1 cellular context compared by ENCODE assay signal in genomic region chr1:234608026-234608719, GRCh38.
TF ChIP-seq lines count a peak whose summit lies in the region.

No MANE protein-coding gene starts in this region.

TF ChIP-seq in K562, 482 proteins besides CTCF, POLR2A, EP300 and RAD21 (continued from another document and continues in another):
- TF ChIP-seq FOS (IDR thresholded peaks at IDR 0.05; ENCODE audit: extremely low read depth, insufficient read length) (peak; percentile 54), E2F8 (IDR thresholded peaks at IDR 0.05; ENCODE audit: low read depth, partially characterized antibody) (peak; percentile 56), CSDE1 (IDR thresholded peaks at IDR 0.05) (0 out of 4 replicates have a peak, but pooled peaks of 1 of the 2 experiments have one; percentile 37), ZNF707 (CRISPR knock-in tag; conservative IDR thresholded peaks at IDR 0.05) (peak; percentile 76), ZBTB26 (CRISPR knock-in tag; IDR thresholded peaks at IDR 0.05) (0 out of 2 replicates have a peak, but pooled peaks have one; percentile 60), NR4A1 (CRISPR knock-in tag; IDR thresholded peaks at IDR 0.05) (peak; percentile 12; the same call in 1 of the 2 replicates), NR4A1 (tag; IDR thresholded peaks at IDR 0.05) (no peak), MAFK (IDR thresholded peaks at IDR 0.05; ENCODE audit: low read length) (peak; percentile 96), ZNF12 (CRISPR knock-in tag; IDR thresholded peaks at IDR 0.05) (peak; percentile 68), RERE (CRISPR knock-in tag; IDR thresholded peaks at IDR 0.05; ENCODE audit: borderline replicate concordance) (no peak), TGIF2 (CRISPR knock-in tag; IDR thresholded peaks at IDR 0.05) (no peak), USF2 (CRISPR knock-in tag; IDR thresholded peaks at IDR 0.05) (peak; percentile 3; the same call in 1 of the 2 replicates), ETS1 (conservative IDR thresholded peaks at IDR 0.05; ENCODE audit: control insufficient read depth, low read depth, low read length) (0 out of 2 replicates have a peak, but pooled peaks have one; percentile 76), NFIC (IDR thresholded peaks at IDR 0.05) (peak; percentile 37), ZNF197 (CRISPR knock-in tag; IDR thresholded peaks at IDR 0.05; ENCODE audit: low read depth) (0 out of 2 replicates have a peak, but pooled peaks have one; percentile 58), SMC3 (conservative IDR thresholded peaks at IDR 0.05; ENCODE audit: insufficient read depth, low read depth, low read length) (no peak), ZNF449 (CRISPR knock-in tag; IDR thresholded peaks at IDR 0.05) (no peak), NFYB (IDR thresholded peaks at IDR 0.05; ENCODE audit: extremely low read depth, insufficient read length) (no peak), MAFF (IDR thresholded peaks at IDR 0.05; ENCODE audit: low read length) (peak; percentile 89), ZBTB9 (CRISPR knock-in tag; IDR thresholded peaks at IDR 0.05) (peak; percentile 16; the same call in 1 of the 2 replicates), CREB3 (tag; conservative IDR thresholded peaks at IDR 0.05; ENCODE audit: low read depth) (0 out of 2 replicates have a peak, but pooled peaks have one; percentile 44), ZNF282 (CRISPR knock-in tag; IDR thresholded peaks at IDR 0.05) (no peak), POLR2AphosphoS5 (IDR thresholded peaks at IDR 0.05; ENCODE audit: control insufficient read depth, insufficient read depth, low read depth, low read length) (peak; percentile 76), PATZ1 (CRISPR knock-in tag; IDR thresholded peaks at IDR 0.05; ENCODE audit: borderline replicate concordance) (no peak), CBFB (CRISPR knock-in tag; IDR thresholded peaks at IDR 0.05) (peak; percentile 90), ATF3 (IDR thresholded peaks at IDR 0.05) (peak; percentile 96), ATF3 (CRISPR knock-in tag; conservative IDR thresholded peaks at IDR 0.05) (peak; percentile 92), RBM15 (IDR thresholded peaks at IDR 0.05; ENCODE audit: insufficient read depth, low read length) (0 out of 2 replicates have a peak, but pooled peaks have one; percentile 56), SRSF3 (IDR thresholded peaks at IDR 0.05; ENCODE audit: insufficient read depth, low read length) (0 out of 2 replicates have a peak, but pooled peaks have one; percentile 32), EP400 (IDR thresholded peaks at IDR 0.05) (peak; percentile 93), ASH1L (IDR thresholded peaks at IDR 0.05; ENCODE audit: borderline replicate concordance, low read depth, partially characterized antibody) (peak; percentile 70), HDAC3 (IDR thresholded peaks at IDR 0.05; ENCODE audit: borderline replicate concordance, partially characterized antibody) (peak; percentile 62), ATF7 (IDR thresholded peaks at IDR 0.05) (peak; percentile 71)
